Comparison of ENCODE assay signal across 7 cellular contexts in genomic region chr22:30253205-30253852, GRCh38. TPM values are rescaled to one million over a fixed set of nuclear protein-coding genes. Genes with fewer than 3 reads are reported as not detected.
DNase-seq lines count a peak whose midpoint lies in the region; ATAC-seq and TF ChIP-seq lines count a peak whose summit lies in the region.

No MANE protein-coding gene starts in this region.

- no peaks in the 10 kb centered on the region for H3K9me3 ChIP-seq in Loucy (ENCODE audit: insufficient read depth, low read depth, low read length)
- no peaks in the 10 kb centered on the region for H3K9me3 ChIP-seq in right atrium auricular region

- no peak for TF ChIP-seq CTCF in Loucy (conservative IDR thresholded peaks at IDR 0.05; ENCODE audit: low read length)
- TF ChIP-seq CTCF in right atrium auricular region (IDR thresholded peaks at IDR 0.05) = no peak

- H3K27me3 ChIP-seq in Loucy (ENCODE audit: insufficient read depth, low read length, poor library complexity, severe bottlenecking) = no peaks in the 10 kb centered on the region
- no peaks in the 10 kb centered on the region for H3K27me3 ChIP-seq in right atrium auricular region

- no peaks in the 10 kb centered on the region for H3F3A ChIP-seq in Loucy (ENCODE audit: low read depth)

- H3K4me2 ChIP-seq in Loucy (ENCODE audit: low read depth, low read length, poor library complexity, severe bottlenecking) = peak overlapping the region; percentile 41

- H3K36me3 ChIP-seq in Loucy (ENCODE audit: insufficient read depth, low read length) = no peaks in the 10 kb centered on the region
- H3K36me3 ChIP-seq in right atrium auricular region = no peaks in the 10 kb centered on the region

- no peaks in the 10 kb centered on the region for H4K20me1 ChIP-seq in Loucy (ENCODE audit: insufficient read depth, low read length, poor library complexity, severe bottlenecking)

- H3K9me2 ChIP-seq in Loucy (replicated peaks; ENCODE audit: low read depth, low read length) = no peaks in the 10 kb centered on the region

- H3K9ac ChIP-seq in Loucy (ENCODE audit: low read depth, low read length, poor library complexity, severe bottlenecking) = peak overlapping the region; percentile 56

- H3K4me1 ChIP-seq in Loucy (ENCODE audit: insufficient read depth, low read length, poor library complexity, severe bottlenecking) = peaks cover 27% of the 10 kb centered on the region
- H3K4me1 ChIP-seq in right atrium auricular region = peaks cover 0 to 38% of the 10 kb centered on the region in 2 donors

- H2AFZ ChIP-seq in Loucy (ENCODE audit: low read length) = peak overlapping the region; percentile 51

- no peak for ATAC-seq in HG03280 (IDR thresholded peaks at IDR 0.05; ENCODE audit: unreplicated experiment)

- H3K27ac ChIP-seq in right atrium auricular region = peak overlapping the region in 1 of 2 donors; percentile 48
- H3K27ac ChIP-seq in substantia nigra (ENCODE audit: low read depth, low read length, poor library complexity, severe bottlenecking) = peak overlapping the region; percentile 30

- H3K79me2 ChIP-seq in Loucy (ENCODE audit: insufficient read depth, low read length) = no peaks in the 10 kb centered on the region

- H3K4me3 ChIP-seq in Loucy (ENCODE audit: low read length, poor library complexity, severe bottlenecking) (no peak overlapping the region), right atrium auricular region (peak overlapping the region in 1 of 2 donors; percentile 4)

- DNase-seq in SHP77 treated with DMSO at 0.1 percent for 48 hours (lab: John Stamatoyannopoulos, UW) (peak; percentile 95), right atrium auricular region (ENCODE audit: low spot score) (peak; percentile 65), substantia nigra (lab: John Stamatoyannopoulos, UW) (peak in 43 of 49 donors; percentile 23 to 85 (median 46)), GM19238 (ENCODE audit: insufficient read length, low spot score) (no peak)
- DNase-seq in activated effector memory CD4-positive, alpha-beta T cell treated with Interleukin-2 at 50 U/mL for 16 hours = no peak

RNA-seq across cellular contexts. Expression of gene LIF, which starts 6.8 kb away (rescaled TPM):
- total RNA-seq in right atrium auricular region = 1 to 10 TPM in 1 of 2 donors, under 1 TPM in 1; 0.79 to 8.9 TPM

RNA-seq across cellular contexts. Expression of gene OSM, which starts 13.3 kb away (rescaled TPM):
- 1 to 10 TPM in 1 of 2 donors, under 1 TPM in 1; 0.63 to 1.6 TPM for total RNA-seq in right atrium auricular region

RNA-seq across cellular contexts. Expression of gene CASTOR1, which starts 36.0 kb away (rescaled TPM):
- 10 to 100 TPM in 1 of 2 donors, 1 to 10 TPM in 1; 8.1 to 12.5 TPM for total RNA-seq in right atrium auricular region

Comparison
In these comparisons a context has a peak if more than half of its experiments do, and no peak if none do; other contexts are left out.
1. DNase-seq: peak in SHP77 treated with DMSO at 0.1 percent for 48 hours (single experiment), right atrium auricular region (single experiment) and substantia nigra (43 of 49); none in activated effector memory CD4-positive, alpha-beta T cell treated with Interleukin-2 at 50 U/mL for 16 hours (single experiment) and GM19238 (single experiment).